In genomic region chr2:195117036-195117435, GRCh38 we compare ENCODE assay signal across 30 cellular contexts.
"Had no signal": no experiment of that assay in that cellular context is flagged by ENCODE, and none has a peak within 500 bp of the region (broad histone marks: within the 10 kb centered on the region; RNA-seq: fewer than 3 reads in every experiment).

No MANE protein-coding gene starts in this region.

- H3K9me3 ChIP-seq: adrenal gland, body of pancreas had no signal

- H3K4me1 ChIP-seq: adrenal gland, body of pancreas had no signal

- DNase-seq: activated CD4-positive, alpha-beta memory T cell treated with anti-CD3 and anti-CD28 coated beads for 36 hours; activated CD4-positive, alpha-beta T cell treated with anti-CD3 and anti-CD28 coated beads for 4 hours; activated CD4-positive, alpha-beta T cell treated with anti-CD3 and anti-CD28 coated beads, Interleukin-2, amount 10 ng/mL, durations not matched to agents 24 days and 14 days; activated CD4-positive, alpha-beta T cell treated with anti-CD3 and anti-CD28 coated beads, Interleukin-2, amount 50 U/mL, for 1 hour; activated CD4-positive, alpha-beta T cell treated with anti-CD3 and anti-CD28 coated beads, Interleukin-2, amount 50 U/mL, for 4 hours; activated CD4-positive, CD25-positive, alpha-beta regulatory T cell; activated CD4-positive, CD25-positive, alpha-beta regulatory T cell treated with anti-CD3 and anti-CD28 coated beads, Interleukin-2, amount 50 U/mL, for 72 hours; activated CD8-positive, alpha-beta memory T cell treated with anti-CD3 and anti-CD28 coated beads, Interleukin-2, amount 50 U/mL, for 4 hours; activated CD8-positive, alpha-beta T cell treated with anti-CD3 and anti-CD28 coated beads for 36 hours; activated effector memory CD4-positive, alpha-beta T cell treated with anti-CD3 and anti-CD28 coated beads, Interleukin-2, amount 50 U/mL, for 16 hours; activated gamma-delta T cell treated with Interleukin-2 at 50 U/mL for 16 hours; activated naive CD4-positive, alpha-beta T cell; activated naive CD4-positive, alpha-beta T cell treated with anti-CD3 and anti-CD28 coated beads for 36 hours; activated naive CD4-positive, alpha-beta T cell treated with anti-CD3 and anti-CD28 coated beads, Interleukin-2, amount 50 U/mL, for 16 hours; activated naive CD8-positive, alpha-beta T cell treated with anti-CD3 and anti-CD28 coated beads for 36 hours; activated T-cell treated with anti-CD3 and anti-CD28 coated beads for 4 hours; activated T-cell treated with anti-CD3 and anti-CD28 coated beads, Interleukin-2, amount 50 U/mL, for 1 hour; activated T-cell treated with anti-CD3 and anti-CD28 coated beads, Interleukin-2, amount 50 U/mL, for 4 hours; activated T-cell treated with anti-CD3 and anti-CD28 coated beads, Interleukin-2, amount 50 U/mL, for 72 hours; adrenal gland; amniotic stem cell; aorta; body of pancreas; caudate nucleus; cerebellar nuclear complex; T-helper 1 cell; T-helper 2 cell; T-helper 9 cell; WERI-Rb-1 had no signal

- H3K36me3 ChIP-seq: adrenal gland, cardiac muscle cell, WERI-Rb-1 had no signal

- H3K4me3 ChIP-seq: adrenal gland, body of pancreas, cardiac muscle cell had no signal

- H3K27ac ChIP-seq: adrenal gland, body of pancreas, cardiac muscle cell, WERI-Rb-1 had no signal

- H3K27me3 ChIP-seq: adrenal gland, body of pancreas, cardiac muscle cell had no signal
